In genomic region chr13:29961036-29961685, GRCh38 we compare ENCODE assay signal across 9 cellular contexts.
"Had no signal": no experiment of that assay in that cellular context is flagged by ENCODE, and none has a peak within 500 bp of the region (broad histone marks: within the 10 kb centered on the region; RNA-seq: fewer than 3 reads in every experiment).

No MANE protein-coding gene starts in this region.

- H3K9me3 ChIP-seq: gastroesophageal sphincter, prostate gland, sigmoid colon, thoracic aorta, upper lobe of right lung had no signal

- DNase-seq: activated CD4-positive, alpha-beta T cell treated with anti-CD3 and anti-CD28 coated beads for 1 hour; sigmoid colon; stimulated activated CD4-positive, alpha-beta T cell treated with anti-CD3 and anti-CD28 coated beads, Interleukin-1b, Interleukin-23, amount 100 ng/mL, for 48 hours; T1000; upper lobe of right lung had no signal

- H3K4me3 Mint-ChIP-seq: natural killer cell treated with Interleukin-12 subunit alpha and Interleukin-12 subunit beta and Interleukin-15 and Interleukin-18, amount 100 ng/mL, for 72 hours had no signal

- H3K27ac Mint-ChIP-seq: natural killer cell treated with Interleukin-12 subunit alpha and Interleukin-12 subunit beta and Interleukin-15 and Interleukin-18, amount 100 ng/mL, for 72 hours had no signal

- H3K36me3 Mint-ChIP-seq: natural killer cell treated with Interleukin-12 subunit alpha and Interleukin-12 subunit beta and Interleukin-15 and Interleukin-18, amount 100 ng/mL, for 72 hours had no signal

- H3K9me3 Mint-ChIP-seq: natural killer cell treated with Interleukin-12 subunit alpha and Interleukin-12 subunit beta and Interleukin-15 and Interleukin-18, amount 100 ng/mL, for 72 hours had no signal

- ATAC-seq: gastroesophageal sphincter; natural killer cell treated with Interleukin-12 subunit alpha and Interleukin-12 subunit beta and Interleukin-15 and Interleukin-18, amount 100 ng/mL, for 72 hours; upper lobe of right lung had no signal
